13 cellular contexts compared by ENCODE assay signal in genomic region chr3:99902091-99902490, GRCh38.
DNase-seq lines count a peak whose midpoint lies in the region; ATAC-seq and TF ChIP-seq lines count a peak whose summit lies in the region.
"Had no signal": no experiment of that assay in that cellular context is flagged by ENCODE, and none has a peak within 500 bp of the region (broad histone marks: within the 10 kb centered on the region; RNA-seq: fewer than 3 reads in every experiment).

No MANE protein-coding gene starts in this region.

- H2AFZ ChIP-seq in ACC112 (ENCODE audit: low read length, unreplicated experiment) = no peak overlapping the region
- no peak overlapping the region for H2AFZ ChIP-seq in MM.1S (ENCODE audit: low read length)

- peaks cover 63% of the 10 kb centered on the region for H3K4me1 ChIP-seq in ACC112 (ENCODE audit: control insufficient read depth, insufficient read depth, low read length, unreplicated experiment)
- H3K4me1 ChIP-seq in left lung = peaks cover 0 to 20% of the 10 kb centered on the region in 2 donors
- 0 out of 2 replicates have a peak, but pooled peaks cover 4% of the 10 kb centered on the region for H3K4me1 ChIP-seq in MM.1S (ENCODE audit: low read length)

- no peak for TF ChIP-seq CTCF in astrocyte of the spinal cord (IDR thresholded peaks at IDR 0.05; ENCODE audit: low read depth, low read length)
- TF ChIP-seq CTCF in left lung (IDR thresholded peaks at IDR 0.05) = no peak
- no peak for TF ChIP-seq CTCF in MM.1S (IDR thresholded peaks at IDR 0.05; ENCODE audit: low read length)
- no peak for TF ChIP-seq CTCF in GM10248 (IDR thresholded peaks at IDR 0.05; ENCODE audit: control extremely low read depth, extremely low read depth, low read depth, missing control alignments)

- ATAC-seq in HG02885 (IDR thresholded peaks at IDR 0.05; ENCODE audit: poor library complexity, unreplicated experiment) (peak; percentile 50), left lung (no peak), HG02763 (IDR thresholded peaks at IDR 0.05; ENCODE audit: unreplicated experiment) (no peak), HG03097 (IDR thresholded peaks at IDR 0.05; ENCODE audit: low FRiP score, unreplicated experiment) (no peak)
- ATAC-seq: naive thymus-derived CD8-positive, alpha-beta T cell had no signal

- H3K27ac ChIP-seq in ACC112 (ENCODE audit: low read depth, low read length) = peak overlapping the region; percentile 94
- peak overlapping the region; percentile 33 to 69 for H3K27ac ChIP-seq in left lung
- H3K27ac ChIP-seq in MM.1S (ENCODE audit: low read length) = no peak overlapping the region

- H4K20me1 ChIP-seq in MM.1S (ENCODE audit: insufficient read depth, low read length) = no peaks in the 10 kb centered on the region

- POLR2A ChIA-PET in GM10248 (lab: Yijun Ruan, JAX) = no interaction called here

- in situ Hi-C loops in astrocyte of the spinal cord (cut with HindIII; ENCODE audit: low sequenced_read_pairs) = no loop called here

- intact Hi-C loops in left lung (cut with DNase I) = no loop called here

- no peaks in the 10 kb centered on the region for H3K36me3 ChIP-seq in ACC112 (ENCODE audit: insufficient read depth, low read length)
- no peaks in the 10 kb centered on the region for H3K36me3 ChIP-seq in left lung
- H3K36me3 ChIP-seq in MM.1S (replicated peaks; ENCODE audit: insufficient read depth, low read length) = no peaks in the 10 kb centered on the region

- DNase-seq in astrocyte of the spinal cord (ENCODE audit: low read depth, low spot score) (peak; percentile 45), left lung (no peak), MM.1S (no peak), GM10248 (ENCODE audit: extremely low spot score) (no peak)
- DNase-seq: activated CD4-positive, alpha-beta memory T cell treated with anti-CD3 and anti-CD28 coated beads for 36 hours; activated naive CD4-positive, alpha-beta T cell; H9; kidney; naive thymus-derived CD8-positive, alpha-beta T cell had no signal

- no peak overlapping the region for H3K4me2 ChIP-seq in MM.1S (ENCODE audit: low read depth, low read length)

- no peaks in the 10 kb centered on the region for H3K9me2 ChIP-seq in MM.1S (replicated peaks; ENCODE audit: insufficient read depth, low read length)

- CTCF ChIA-PET in GM10248 (lab: Yijun Ruan, JAX) = interaction anchor here (1.3 kb wide), 1 partner anchor 12 kb away, joined by 3 read pairs; no protein-coding TSS in a partner anchor

- peak overlapping the region; percentile 52 for H3K4me3 ChIP-seq in ACC112 (ENCODE audit: low read depth, low read length)
- H3K4me3 ChIP-seq in astrocyte of the spinal cord (ENCODE audit: low read depth, low read length) = no peak overlapping the region
- H3K4me3 ChIP-seq in left lung = no peak overlapping the region
- H3K4me3 ChIP-seq in MM.1S (ENCODE audit: low read length) = no peak overlapping the region

- H3K9me3 ChIP-seq in left lung (no peaks in the 10 kb centered on the region), MM.1S (replicated peaks; ENCODE audit: insufficient read depth, low read length) (no peaks in the 10 kb centered on the region)

- no peak overlapping the region for H3K9ac ChIP-seq in MM.1S (ENCODE audit: low read length)

- H3K79me2 ChIP-seq in ACC112 (ENCODE audit: control insufficient read depth, insufficient read depth, low read length, unreplicated experiment) = peaks cover 13% of the 10 kb centered on the region
- H3K79me2 ChIP-seq in MM.1S (ENCODE audit: low read length) = no peaks in the 10 kb centered on the region

- H3F3A ChIP-seq in MM.1S (ENCODE audit: insufficient read depth, low read length) = no peaks in the 10 kb centered on the region

- H3K27me3 ChIP-seq in ACC112 (ENCODE audit: insufficient read depth, low read length) (no peaks in the 10 kb centered on the region), left lung (no peaks in the 10 kb centered on the region), MM.1S (replicated peaks; ENCODE audit: insufficient read depth, low read length) (no peaks in the 10 kb centered on the region)
